In genomic region chr1:234373064-234373937, GRCh38 we compare ENCODE assay signal across 1 cellular context.
TF ChIP-seq lines count a peak whose summit lies in the region.

Gene COA6 (plus strand): TSS chr1:234373456. CDS start chr1:234373467, 11 bp downstream.

TF ChIP-seq in K562, 482 proteins besides CTCF, POLR2A, EP300 and RAD21 (continued from another document and continues in another):
- peak; percentile 66; the same call in 1 of the 2 replicates for TF ChIP-seq RREB1 (CRISPR knock-in tag; IDR thresholded peaks at IDR 0.05)
- TF ChIP-seq GTF2A2 (tag; IDR thresholded peaks at IDR 0.05) = peak; percentile 81
- no peak for TF ChIP-seq PRPF4 (IDR thresholded peaks at IDR 0.05; ENCODE audit: insufficient read depth, low read depth, low read length, poor library complexity, severe bottlenecking)
- peak; percentile 97 for TF ChIP-seq HLTF (IDR thresholded peaks at IDR 0.05)
- TF ChIP-seq POLR3G (IDR thresholded peaks at IDR 0.05; ENCODE audit: extremely low read depth, insufficient read length, insufficient replicate concordance) = no peak
- TF ChIP-seq OTX1 (CRISPR knock-in tag; IDR thresholded peaks at IDR 0.05) = peak; percentile 91
- peak; percentile 100 for TF ChIP-seq PHF8 (IDR thresholded peaks at IDR 0.05; ENCODE audit: borderline replicate concordance, low read length)
- peak; percentile 64; the same call in 1 of the 2 replicates for TF ChIP-seq ZBTB9 (CRISPR knock-in tag; IDR thresholded peaks at IDR 0.05)
- peak; percentile 18; the same call in 1 of the 2 replicates for TF ChIP-seq ZBED1 (IDR thresholded peaks at IDR 0.05)
- peak; percentile 94 for TF ChIP-seq LARP7 (IDR thresholded peaks at IDR 0.05)
- TF ChIP-seq UBTF (IDR thresholded peaks at IDR 0.05; ENCODE audit: borderline replicate concordance in 1 of 2, low read depth in 2 of 2, low read length in 2 of 2) = 0 out of 4 replicates have a peak, but pooled peaks of 1 of the 2 experiments have one; percentile 22
- TF ChIP-seq POLR2H (tag; IDR thresholded peaks at IDR 0.05; ENCODE audit: low read depth) = peak; percentile 96
- TF ChIP-seq KLF16 (IDR thresholded peaks at IDR 0.05) = peak; percentile 77; the same call in 1 of the 2 replicates
- peak; percentile 8 to 67; a peak in 1 of 4 replicates for TF ChIP-seq TEAD1 (CRISPR knock-in tag; IDR thresholded peaks at IDR 0.05)
- peak; percentile 59; the same call in 1 of the 2 replicates for TF ChIP-seq ZBTB17 (CRISPR knock-in tag; IDR thresholded peaks at IDR 0.05)
- peak; percentile 94 for TF ChIP-seq THRB (CRISPR knock-in tag; conservative IDR thresholded peaks at IDR 0.05)
- TF ChIP-seq NR2C1 (IDR thresholded peaks at IDR 0.05) = peak; percentile 72
- peak; percentile 81 for TF ChIP-seq NR2C1 (tag; IDR thresholded peaks at IDR 0.05)
- TF ChIP-seq ATF1 (CRISPR knock-in tag; IDR thresholded peaks at IDR 0.05) = no peak
- peak; percentile 96 for TF ChIP-seq ATF1 (tag; IDR thresholded peaks at IDR 0.05)
- peak; percentile 85 for TF ChIP-seq MITF (IDR thresholded peaks at IDR 0.05)
- TF ChIP-seq ELF1 (tag; IDR thresholded peaks at IDR 0.05) = peak; percentile 92
- no peak; the same call in 1 of the 2 replicates for TF ChIP-seq NR3C1 (CRISPR knock-in tag; IDR thresholded peaks at IDR 0.05)
- no peak for TF ChIP-seq ZNF449 (CRISPR knock-in tag; IDR thresholded peaks at IDR 0.05)
- peak in 1 of 2 experiments; percentile 18; a peak in 3 of 4 replicates for TF ChIP-seq RCOR1 (IDR thresholded peaks at IDR 0.05; ENCODE audit: borderline replicate concordance in 1 of 2, low read depth in 2 of 2, low read length in 2 of 2)
- TF ChIP-seq SIN3B (IDR thresholded peaks at IDR 0.05; ENCODE audit: low read depth) = peak; percentile 94
- TF ChIP-seq CCAR2 (IDR thresholded peaks at IDR 0.05; ENCODE audit: low read depth, low read length) = no peak
- peak; percentile 83 for TF ChIP-seq ZC3H8 (IDR thresholded peaks at IDR 0.05)
- peak; percentile 99 for TF ChIP-seq EGR1 (conservative IDR thresholded peaks at IDR 0.05)
- TF ChIP-seq PRDM10 (IDR thresholded peaks at IDR 0.05; ENCODE audit: partially characterized antibody) = peak; percentile 6
- TF ChIP-seq NR2F6 (CRISPR knock-in tag; IDR thresholded peaks at IDR 0.05) = no peak
- TF ChIP-seq PTBP1 (IDR thresholded peaks at IDR 0.05; ENCODE audit: low read depth, low read length) = no peak
- peak; percentile 86 for TF ChIP-seq ATF6 (CRISPR knock-in tag; IDR thresholded peaks at IDR 0.05)
- peak; percentile 88 for TF ChIP-seq CGGBP1 (CRISPR knock-in tag; IDR thresholded peaks at IDR 0.05)
- TF ChIP-seq DMBX1 (CRISPR knock-in tag; IDR thresholded peaks at IDR 0.05; ENCODE audit: borderline replicate concordance) = peak; percentile 55; the same call in 1 of the 2 replicates
- TF ChIP-seq SRF (CRISPR knock-in tag; IDR thresholded peaks at IDR 0.05) = peak; percentile 28 to 54; a peak in 2 of 4 replicates
- TF ChIP-seq JUN (IDR thresholded peaks at IDR 0.05; ENCODE audit: borderline replicate concordance, low read depth, low read length) = no peak; the same call in 1 of the 2 replicates
- TF ChIP-seq JUN (CRISPR knock-in tag; IDR thresholded peaks at IDR 0.05; ENCODE audit: borderline replicate concordance) = no peak; the same call in 1 of the 2 replicates
- TF ChIP-seq ZNF175 (CRISPR knock-in tag; IDR thresholded peaks at IDR 0.05; ENCODE audit: low read depth) = peak; percentile 87
